8 cellular contexts compared by ENCODE assay signal in genomic region chr17:19362293-19363113, GRCh38. TPM values are rescaled to one million over a fixed set of nuclear protein-coding genes. Genes with fewer than 3 reads are reported as not detected.
DNase-seq lines count a peak whose midpoint lies in the region; ATAC-seq, FAIRE-seq and TF ChIP-seq lines count a peak whose summit lies in the region.

Gene B9D1, minus strand, starts transcription at chr17:19362723. Its CDS starts 154 bp downstream, at chr17:19362569.

- peak; percentile 99 for TF ChIP-seq RAD21 in HepG2 (CRISPR knock-in tag; IDR thresholded peaks at IDR 0.05)

- ATAC-seq in HG03439 (IDR thresholded peaks at IDR 0.05; ENCODE audit: unreplicated experiment) (peak; percentile 90), HepG2 (peak; percentile 74)

- peak in 1 of 2 experiments; percentile 72; a peak in 3 of 4 replicates for TF ChIP-seq POLR2A in HepG2 (IDR thresholded peaks at IDR 0.05; ENCODE audit: insufficient read depth in 1 of 2, low read depth in 2 of 2, low read length in 2 of 2)

- no TSS peak for BruUV-seq in HepG2 (replicated peaks; lab: Mats Ljungman, UMichigan)

- CTCF ChIA-PET in BJ (lab: Yijun Ruan, JAX) = interaction anchor here (0.6 to 5.9 kb wide), 43 partner anchors 8 to 444 kb away, joined by 3 to 178 read pairs (median 5); partner anchors contain the start of genes ALDH3A2 and MAPK7
- CTCF ChIA-PET in HepG2 (lab: Yijun Ruan, JAX; ENCODE audit: low intra/inter-chr PET ratio, low total read pairs) = interaction anchor here (0.9 to 2.4 kb wide), 4 partner anchors 14 to 105 kb away, joined by 3 to 57 read pairs (median 6); no protein-coding TSS in a partner anchor

- H3K9ac ChIP-seq in HepG2 (ENCODE audit: insufficient read depth, low read depth, low read length) = peak within 1 kb of the TSS; percentile 84

- in situ Hi-C loops in HepG2 (cut with HindIII; ENCODE audit: extremely low pct_ligation_motif_present, low pct_unique_long_range_greater_than_20kb) = loop anchor here (5.0 to 10.0 kb wide), 2 partner anchors 85 to 402 kb away; no protein-coding TSS in a partner anchor

- no peaks in the 10 kb centered on the region for H3K9me3 ChIP-seq in HepG2 (ENCODE audit: low read length)

- H3K4me3 ChIP-seq in BJ (ENCODE audit: low read depth, low read length) (peak within 1 kb of the TSS; percentile 56), HepG2 (replicated peaks in 1 of 3; ENCODE audit: insufficient read depth in 1 of 3, low read depth in 2 of 3, low read length in 3 of 3) (peak within 1 kb of the TSS; percentile 65 to 93 (median 74))

- TF ChIP-seq CTCF in BJ (IDR thresholded peaks at IDR 0.05; ENCODE audit: insufficient read depth, low read depth, low read length) (peak; percentile 93), HepG2 (CRISPR knock-in tag; IDR thresholded peaks at IDR 0.05) (peak; percentile 100)

- intact Hi-C loops in HepG2 (cut with micrococcal nuclease; ENCODE audit: unreplicated experiment) = loop anchor here (1.0 kb wide), 1 partner anchor 85 kb away; no protein-coding TSS in a partner anchor

- peaks cover 58% of the 10 kb centered on the region for H3K4me1 ChIP-seq in HepG2 (ENCODE audit: insufficient read depth, low read length)

- POLR2A ChIA-PET in BJ (lab: Charles Lee) (no interaction called here), HepG2 (lab: Yijun Ruan, JAX) (interaction anchor here (0.9 to 2.9 kb wide), 8 partner anchors 8 to 286 kb away, joined by 3 to 42 read pairs (median 4); partner anchors contain the start of genes ALDH3A2 and MAPK7)

- H3K4me2 ChIP-seq in HepG2 (ENCODE audit: low read depth, low read length) = peak within 1 kb of the TSS; percentile 100

- WGBS in HepG2 (ENCODE audit: low lambda C conversion rate) = 0% methylated on average over 7 of the region's 82 CpGs

- TF ChIP-seq EP300 in HepG2 (IDR thresholded peaks at IDR 0.05; ENCODE audit: low read depth in 2 of 2, low read length in 2 of 2) = no peak; a peak in 1 of 4 replicates
- TF ChIP-seq EP300 in HepG2 (CRISPR knock-in tag; IDR thresholded peaks at IDR 0.05; ENCODE audit: borderline replicate concordance) = no peak

- H2AFZ ChIP-seq in HepG2 (ENCODE audit: low read length) = peak within 1 kb of the TSS; percentile 62

- no peaks in the 10 kb centered on the region for H4K20me1 ChIP-seq in HepG2 (ENCODE audit: insufficient read depth, low read length)

- H3K27me3 ChIP-seq in BJ (ENCODE audit: control insufficient read depth, insufficient read depth, low read length) (no peaks in the 10 kb centered on the region), HepG2 (ENCODE audit: control insufficient read depth in 1 of 2, insufficient read depth in 2 of 2, low read length in 2 of 2) (no peaks in the 10 kb centered on the region)

- H3K36me3 ChIP-seq in BJ (ENCODE audit: control insufficient read depth, insufficient read depth, low read length) (peaks cover 1% of the 10 kb centered on the region; the same call in 1 of the 2 replicates), HepG2 (replicated peaks in 1 of 2; ENCODE audit: control insufficient read depth in 1 of 2, insufficient read depth in 2 of 2, low read length in 2 of 2) (peaks cover 4 to 7% of the 10 kb centered on the region in 2 experiments; a peak in 3 of 5 replicates)

- FAIRE-seq in HepG2 (lab: Jason Lieb, UNC) = peak; percentile 77

- DNase-seq in BJ (ENCODE audit: low read depth) (no peak), GM19238 (ENCODE audit: insufficient read length, low spot score) (peak; percentile 92), NCI-H524 treated with DMSO at 0.1 percent for 48 hours (lab: John Stamatoyannopoulos, UW) (peak; percentile 66), dermis microvascular lymphatic vessel endothelial cell (ENCODE audit: low read depth in 2 of 2) (peak; percentile 79 to 90), HepG2 (ENCODE audit: low spot score) (peak; percentile 77)
- DNase-seq in activated CD4-positive, alpha-beta T cell treated with anti-CD3 and anti-CD28 coated beads, Interleukin-2, amount 50 U/mL, for 24 hours (ENCODE audit: low read depth in 1 of 2, low spot score in 1 of 2) = peak; percentile 89 to 95
- DNase-seq in stimulated activated CD4-positive, alpha-beta T cell treated with anti-CD3 and anti-CD28 coated beads, Interleukin-4, amount 100 ng/mL, for 1 hour = peak; percentile 92

- H3K79me2 ChIP-seq in HepG2 (ENCODE audit: insufficient read depth, low read length) = peaks cover 7% of the 10 kb centered on the region

- H3K27ac ChIP-seq in HepG2 (ENCODE audit: extremely low read length, insufficient read depth, low read length) = peak within 1 kb of the TSS; percentile 74

TF ChIP-seq in HepG2, 621 proteins besides CTCF, POLR2A, EP300 and RAD21 (continues in another document):
- TF ChIP-seq MAF1 (CRISPR knock-in tag; IDR thresholded peaks at IDR 0.05; ENCODE audit: borderline replicate concordance) (no peak), RNF219 (CRISPR knock-in tag; IDR thresholded peaks at IDR 0.05) (no peak), SMC3 (IDR thresholded peaks at IDR 0.05; ENCODE audit: low read length) (peak; percentile 73; the same call in 1 of the 2 replicates), CBFB (CRISPR knock-in tag; IDR thresholded peaks at IDR 0.05) (peak; percentile 79), ZNF770 (CRISPR knock-in tag; IDR thresholded peaks at IDR 0.05) (no peak), JDP2 (CRISPR knock-in tag; IDR thresholded peaks at IDR 0.05; ENCODE audit: borderline replicate concordance) (no peak), HNRNPL (IDR thresholded peaks at IDR 0.05; ENCODE audit: low read depth, low read length) (no peak), SOX13 (IDR thresholded peaks at IDR 0.05) (no peak), SOX13 (CRISPR knock-in tag; conservative IDR thresholded peaks at IDR 0.05 in 1 of 2, IDR thresholded peaks at IDR 0.05 in 1 of 2) (peak in 1 of 2 experiments; percentile 35; a peak in 1 of 4 replicates), SMARCC2 (IDR thresholded peaks at IDR 0.05) (no peak), RFXANK (CRISPR knock-in tag; IDR thresholded peaks at IDR 0.05) (peak; percentile 98), ZNF709 (CRISPR knock-in tag; IDR thresholded peaks at IDR 0.05) (no peak), GABPB1 (CRISPR knock-in tag; IDR thresholded peaks at IDR 0.05) (peak; percentile 68; the same call in 1 of the 2 replicates), SAP130 (CRISPR knock-in tag; IDR thresholded peaks at IDR 0.05; ENCODE audit: low read depth) (peak; percentile 88)

RNA-seq across cellular contexts. Expression of gene B9D1, which starts in this region (rescaled TPM):
- 43.3 and 55.8 TPM in 2 replicates for polyA plus RNA-seq in BJ (2011; rRNA removed)
- polyA minus RNA-seq in BJ (2011; rRNA and poly(A)+ RNA removed) = 10.3 and 24.5 TPM in 2 replicates
- total RNA-seq in dermis microvascular lymphatic vessel endothelial cell = 13.8 and 17.2 TPM in 2 replicates
- total RNA-seq in HepG2 (2016; rRNA removed; fragmentation: Illumina TruSeq; extraction: Trizol) = 26.2 and 27.7 TPM in 2 replicates
- total RNA-seq in HepG2 (2016; cell fraction: cytosol; rRNA removed; fragmentation: Illumina TruSeq; extraction: Trizol; ENCODE audit: low read depth) = 7.2 and 9.1 TPM in 2 replicates
- total RNA-seq in HepG2 (2016; cell fraction: insoluble cytoplasmic fraction; rRNA removed; fragmentation: Illumina TruSeq; extraction: Trizol) = 28.5 TPM in 2 replicates
- 9.6 and 12.5 TPM in 2 replicates for total RNA-seq in HepG2 (2016; cell fraction: membrane; rRNA removed; fragmentation: Illumina TruSeq; extraction: Trizol)
- total RNA-seq in HepG2 (2016; cell fraction: nucleus; rRNA removed; fragmentation: Illumina TruSeq; extraction: Trizol) = 16.8 and 19.2 TPM in 2 replicates
- 28.7 and 31.1 TPM in 2 replicates for polyA plus RNA-seq in HepG2 (2011; rRNA removed)
- polyA plus RNA-seq in HepG2 (2011; cell fraction: cytosol; rRNA removed) = 19.7 and 34.3 TPM in 2 replicates
- 46.3 and 48.7 TPM in 2 replicates for polyA plus RNA-seq in HepG2 (2011; cell fraction: nucleus; rRNA removed)
- 11.8 and 12.8 TPM in 2 replicates for polyA plus RNA-seq in HepG2 (2012)
- polyA plus RNA-seq in HepG2 (2016; cell fraction: cytosol; fragmentation: Illumina TruSeq; extraction: Trizol; ENCODE audit: low read depth) = 6.7 and 10.3 TPM in 2 replicates
- polyA plus RNA-seq in HepG2 (2016; cell fraction: insoluble cytoplasmic fraction; fragmentation: Illumina TruSeq; extraction: Trizol; ENCODE audit: low read depth) = 27.9 and 32.0 TPM in 2 replicates
- polyA plus RNA-seq in HepG2 (2016; cell fraction: membrane; fragmentation: Illumina TruSeq; extraction: Trizol; ENCODE audit: low read depth) = 6.2 and 7.2 TPM in 2 replicates
- polyA plus RNA-seq in HepG2 (2016; cell fraction: nucleus; fragmentation: Illumina TruSeq; extraction: Trizol; ENCODE audit: insufficient read depth, low read depth) = 31.9 and 36.2 TPM in 2 replicates
- 24.4 and 68.8 TPM in 2 replicates for polyA minus RNA-seq in HepG2 (2011; rRNA and poly(A)+ RNA removed; ENCODE audit: low replicate concordance)
- polyA minus RNA-seq in HepG2 (2011; cell fraction: cytosol; rRNA and poly(A)+ RNA removed) = 7.4 and 11.4 TPM in 2 replicates
- 19.1 and 22.0 TPM in 2 replicates for polyA minus RNA-seq in HepG2 (2011; cell fraction: nucleus; rRNA and poly(A)+ RNA removed)
